ENCODE assay signal across 9 cellular contexts in the genomic region with DNA sequence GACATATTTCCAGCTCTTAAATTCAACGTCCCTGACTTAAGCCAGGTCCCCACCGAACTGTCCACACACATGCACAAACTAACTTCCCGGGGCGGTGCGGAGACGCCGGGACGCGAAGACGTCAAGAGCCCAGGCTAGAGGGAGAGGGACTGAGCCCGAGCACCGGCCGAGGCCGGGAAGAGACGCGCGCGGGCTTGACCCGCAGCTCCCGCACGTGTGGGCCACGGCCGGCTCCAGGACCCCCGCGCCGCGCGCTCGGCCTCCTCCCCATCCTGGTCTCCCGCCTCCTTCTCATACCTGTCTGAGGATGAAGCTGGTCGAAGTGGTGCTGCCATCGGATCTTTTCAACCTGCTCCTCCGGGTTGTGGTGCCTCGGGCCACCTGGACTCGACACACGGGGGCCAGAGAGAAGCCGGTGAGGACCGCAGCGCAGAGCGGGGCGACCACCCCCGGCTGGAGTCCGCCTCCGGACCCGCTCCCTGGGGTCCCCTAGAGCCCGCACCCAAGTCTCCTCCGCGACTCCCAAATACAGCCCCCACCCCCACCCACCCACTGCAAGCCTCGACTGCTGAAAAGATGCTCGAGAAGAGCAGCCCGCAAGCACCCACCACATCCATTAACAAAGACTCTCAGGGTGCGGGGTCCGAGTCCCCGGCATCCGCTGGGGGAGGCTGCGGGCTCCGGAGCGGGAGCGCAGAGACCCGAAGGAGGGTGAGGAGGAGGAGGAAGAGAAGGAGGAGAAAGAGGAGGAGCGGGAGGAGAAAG. TPM values are rescaled to one million over a fixed set of nuclear protein-coding genes. Genes with fewer than 3 reads are reported as not detected.
DNase-seq lines count a peak whose midpoint lies in the region; ATAC-seq and TF ChIP-seq lines count a peak whose summit lies in the region.
"Had no signal": no experiment of that assay in that cellular context is flagged by ENCODE, and none has a peak within 500 bp of the region (broad histone marks: within the 10 kb centered on the region; RNA-seq: fewer than 3 reads in every experiment).

No MANE protein-coding gene starts in this region.

- peaks cover 80% of the 10 kb centered on the region for H3K27me3 ChIP-seq in HUES6 (ENCODE audit: control insufficient read depth, insufficient read depth, low read length)
- H3K27me3 ChIP-seq in ascending aorta, result no peaks in the 10 kb centered on the region
- peaks cover 53% of the 10 kb centered on the region for H3K27me3 ChIP-seq in iPS-15b (ENCODE audit: control insufficient read depth, insufficient read depth, low read length)
- peaks cover 3 to 38% (median 29%) of the 10 kb centered on the region in 3 donors for H3K27me3 ChIP-seq in skeletal muscle tissue (ENCODE audit: control insufficient read depth in 3 of 3, insufficient read depth in 3 of 3, low read length in 3 of 3)

- H3K9ac ChIP-seq in HUES6 (ENCODE audit: low read length) (no peak overlapping the region), iPS-15b (ENCODE audit: low read depth, low read length) (no peak overlapping the region), skeletal muscle tissue (ENCODE audit: low read depth in 1 of 3, low read length in 3 of 3) (peak overlapping the region; percentile 19 to 51 (median 30))

- H3K27ac ChIP-seq in HUES6 (ENCODE audit: low read depth, low read length), result no peak overlapping the region
- peak overlapping the region; percentile 34 to 61 for H3K27ac ChIP-seq in ascending aorta
- no peak overlapping the region for H3K27ac ChIP-seq in skeletal muscle tissue (ENCODE audit: low read depth, low read length)

- H3K9me3 ChIP-seq in HUES6 (ENCODE audit: control insufficient read depth, insufficient read depth, low read depth, low read length) (no peaks in the 10 kb centered on the region), ascending aorta (no peaks in the 10 kb centered on the region), iPS-15b (ENCODE audit: control insufficient read depth, insufficient read depth, low read length) (no peaks in the 10 kb centered on the region), skeletal muscle tissue (ENCODE audit: control insufficient read depth in 3 of 3, low read length in 3 of 3) (no peaks in the 10 kb centered on the region)

- no peak for TF ChIP-seq CTCF in ascending aorta (IDR thresholded peaks at IDR 0.05)

- intact Hi-C loops in ascending aorta (cut with DNase I), result loop anchor here (2.0 kb wide), 1 partner anchor 61 kb away; no protein-coding TSS in a partner anchor

- H3K4me3 ChIP-seq in HUES6 (ENCODE audit: low read depth, low read length) (peak overlapping the region; percentile 86), ascending aorta (peak overlapping the region; percentile 63 to 83), iPS-15b (ENCODE audit: low read depth, low read length) (peak overlapping the region; percentile 56), skeletal muscle tissue (ENCODE audit: low read length in 3 of 3) (peak overlapping the region; percentile 62 to 74 (median 70))

- peaks cover 17% of the 10 kb centered on the region for H3K4me1 ChIP-seq in HUES6 (ENCODE audit: control insufficient read depth, insufficient read depth, low read length)
- peaks cover 3 to 7% of the 10 kb centered on the region in 2 donors for H3K4me1 ChIP-seq in ascending aorta
- peaks cover 4% of the 10 kb centered on the region for H3K4me1 ChIP-seq in iPS-15b (ENCODE audit: control insufficient read depth, insufficient read depth, low read length)
- peaks cover 7 to 19% (median 17%) of the 10 kb centered on the region in 3 donors for H3K4me1 ChIP-seq in skeletal muscle tissue (ENCODE audit: control insufficient read depth in 3 of 3, insufficient read depth in 3 of 3, low read length in 3 of 3)

- peak; percentile 52 for DNase-seq in NCI-H82 (lab: John Stamatoyannopoulos, UW)
- DNase-seq in NCI-H82 treated with DMSO at 0.1 percent for 48 hours (lab: John Stamatoyannopoulos, UW; ENCODE audit: unreplicated experiment), result no peak
- DNase-seq in ascending aorta (ENCODE audit: low spot score in 2 of 2), result no peak
- no peak for DNase-seq in stimulated activated naive CD4-positive, alpha-beta T cell treated with Interleukin-2 at 50 U/mL for 16 hours (lab: John Stamatoyannopoulos, UW)
- DNase-seq: DND-41 had no signal

- ATAC-seq in HG03025 (IDR thresholded peaks at IDR 0.05; ENCODE audit: low FRiP score, unreplicated experiment), result no peak

- H3K36me3 ChIP-seq in HUES6 (ENCODE audit: control insufficient read depth, insufficient read depth, low read length) (no peaks in the 10 kb centered on the region), ascending aorta (no peaks in the 10 kb centered on the region), iPS-15b (ENCODE audit: control insufficient read depth, insufficient read depth, low read length) (no peaks in the 10 kb centered on the region), skeletal muscle tissue (ENCODE audit: control insufficient read depth in 3 of 3, insufficient read depth in 3 of 3, low read length in 3 of 3) (no peaks in the 10 kb centered on the region)

RNA-seq across cellular contexts. Expression of gene CACNB4, which starts 0.6 kb away (rescaled TPM):
- total RNA-seq in ascending aorta (3.7 TPM), skeletal muscle tissue (7.8 TPM)

Comparison
In these comparisons a context has a peak if more than half of its experiments do, and no peak if none do; other contexts are left out.
1. H3K27ac ChIP-seq: peak in ascending aorta (2 of 2); none in HUES6 (single experiment) and skeletal muscle tissue (single experiment).
2. H3K9ac ChIP-seq: peak in skeletal muscle tissue (3 of 3); none in HUES6 (single experiment) and iPS-15b (single experiment).
3. Peak in every context shown above with its lines, with median percentiles within 50 percentile points of each other: H3K4me3 ChIP-seq.